In the genomic region with DNA sequence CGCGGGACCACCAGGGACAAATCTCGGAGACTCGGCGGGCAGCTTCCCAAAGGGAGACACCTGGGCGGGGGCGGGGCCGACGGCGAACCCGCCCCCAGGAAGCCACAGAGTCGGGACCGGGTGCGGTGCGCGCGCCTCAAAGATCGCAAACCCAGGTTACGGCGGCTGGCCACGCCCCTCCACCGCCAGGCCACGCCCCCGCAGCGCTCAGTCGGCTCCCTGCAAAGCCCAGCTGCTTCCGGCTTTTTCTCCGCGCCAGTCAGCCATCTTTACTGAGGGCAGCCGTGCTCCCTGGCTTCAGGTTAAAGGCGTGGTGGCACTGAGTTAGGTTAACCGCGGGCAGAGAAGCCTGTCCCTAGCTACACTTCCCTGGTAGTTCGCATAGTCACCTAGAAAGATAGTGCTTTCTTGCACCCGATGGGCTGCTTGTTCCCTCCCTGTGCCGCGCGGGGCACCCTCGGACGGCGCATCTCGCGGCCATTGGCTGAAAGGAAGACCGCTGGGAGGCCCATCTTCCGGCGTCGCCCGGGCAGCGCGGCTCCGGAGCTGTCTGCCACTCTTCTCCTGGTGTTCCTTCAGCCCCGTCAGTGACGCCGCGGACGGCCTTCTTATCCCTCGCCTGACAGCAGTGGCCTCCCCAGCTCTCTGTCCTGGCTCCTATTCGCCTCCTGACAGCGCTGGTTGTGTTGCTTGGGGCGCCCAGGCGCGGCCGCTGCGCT, we compare ENCODE assay signal across 1 cellular context.
TF ChIP-seq lines count a peak whose summit lies in the region.

A gene with protein sequence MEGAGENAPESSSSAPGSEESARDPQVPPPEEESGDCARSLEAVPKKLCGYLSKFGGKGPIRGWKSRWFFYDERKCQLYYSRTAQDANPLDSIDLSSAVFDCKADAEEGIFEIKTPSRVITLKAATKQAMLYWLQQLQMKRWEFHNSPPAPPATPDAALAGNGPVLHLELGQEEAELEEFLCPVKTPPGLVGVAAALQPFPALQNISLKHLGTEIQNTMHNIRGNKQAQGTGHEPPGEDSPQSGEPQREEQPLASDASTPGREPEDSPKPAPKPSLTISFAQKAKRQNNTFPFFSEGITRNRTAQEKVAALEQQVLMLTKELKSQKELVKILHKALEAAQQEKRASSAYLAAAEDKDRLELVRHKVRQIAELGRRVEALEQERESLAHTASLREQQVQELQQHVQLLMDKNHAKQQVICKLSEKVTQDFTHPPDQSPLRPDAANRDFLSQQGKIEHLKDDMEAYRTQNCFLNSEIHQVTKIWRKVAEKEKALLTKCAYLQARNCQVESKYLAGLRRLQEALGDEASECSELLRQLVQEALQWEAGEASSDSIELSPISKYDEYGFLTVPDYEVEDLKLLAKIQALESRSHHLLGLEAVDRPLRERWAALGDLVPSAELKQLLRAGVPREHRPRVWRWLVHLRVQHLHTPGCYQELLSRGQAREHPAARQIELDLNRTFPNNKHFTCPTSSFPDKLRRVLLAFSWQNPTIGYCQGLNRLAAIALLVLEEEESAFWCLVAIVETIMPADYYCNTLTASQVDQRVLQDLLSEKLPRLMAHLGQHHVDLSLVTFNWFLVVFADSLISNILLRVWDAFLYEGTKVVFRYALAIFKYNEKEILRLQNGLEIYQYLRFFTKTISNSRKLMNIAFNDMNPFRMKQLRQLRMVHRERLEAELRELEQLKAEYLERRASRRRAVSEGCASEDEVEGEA (minus strand): TSS at position 72 of the 719 bp plus-strand sequence. CDS start 108 bp downstream, outside the sequence.

TF ChIP-seq in GM12878, 131 proteins besides CTCF, POLR2A, EP300 and RAD21 (continued from another document):
- TF ChIP-seq, protein P1, sequence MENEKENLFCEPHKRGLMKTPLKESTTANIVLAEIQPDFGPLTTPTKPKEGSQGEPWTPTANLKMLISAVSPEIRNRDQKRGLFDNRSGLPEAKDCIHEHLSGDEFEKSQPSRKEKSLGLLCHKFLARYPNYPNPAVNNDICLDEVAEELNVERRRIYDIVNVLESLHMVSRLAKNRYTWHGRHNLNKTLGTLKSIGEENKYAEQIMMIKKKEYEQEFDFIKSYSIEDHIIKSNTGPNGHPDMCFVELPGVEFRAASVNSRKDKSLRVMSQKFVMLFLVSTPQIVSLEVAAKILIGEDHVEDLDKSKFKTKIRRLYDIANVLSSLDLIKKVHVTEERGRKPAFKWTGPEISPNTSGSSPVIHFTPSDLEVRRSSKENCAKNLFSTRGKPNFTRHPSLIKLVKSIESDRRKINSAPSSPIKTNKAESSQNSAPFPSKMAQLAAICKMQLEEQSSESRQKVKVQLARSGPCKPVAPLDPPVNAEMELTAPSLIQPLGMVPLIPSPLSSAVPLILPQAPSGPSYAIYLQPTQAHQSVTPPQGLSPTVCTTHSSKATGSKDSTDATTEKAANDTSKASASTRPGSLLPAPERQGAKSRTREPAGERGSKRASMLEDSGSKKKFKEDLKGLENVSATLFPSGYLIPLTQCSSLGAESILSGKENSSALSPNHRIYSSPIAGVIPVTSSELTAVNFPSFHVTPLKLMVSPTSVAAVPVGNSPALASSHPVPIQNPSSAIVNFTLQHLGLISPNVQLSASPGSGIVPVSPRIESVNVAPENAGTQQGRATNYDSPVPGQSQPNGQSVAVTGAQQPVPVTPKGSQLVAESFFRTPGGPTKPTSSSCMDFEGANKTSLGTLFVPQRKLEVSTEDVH (IDR thresholded peaks at IDR 0.05; ENCODE audit: low read depth, partially characterized antibody): peak; percentile 75
- TF ChIP-seq NFIC (IDR thresholded peaks at IDR 0.05; ENCODE audit: low read depth, low read length) (no peak), POLR2AphosphoS5 (IDR thresholded peaks at IDR 0.05; ENCODE audit: low read length) (peak; percentile 79; the same call in 1 of the 2 replicates), SUPT20H (IDR thresholded peaks at IDR 0.05; ENCODE audit: borderline replicate concordance, control insufficient read depth, low read depth, low read length) (no peak), RBBP5 (conservative IDR thresholded peaks at IDR 0.05) (no peak), SMARCA5 (IDR thresholded peaks at IDR 0.05) (0 out of 2 replicates have a peak, but pooled peaks have one; percentile 46), TCF3 (IDR thresholded peaks at IDR 0.05; ENCODE audit: borderline replicate concordance, insufficient read depth, low read depth, low read length) (0 out of 2 replicates have a peak, but pooled peaks have one; percentile 48), HDAC6 (IDR thresholded peaks at IDR 0.05; ENCODE audit: unreplicated experiment) (no peak), ATF7 (IDR thresholded peaks at IDR 0.05; ENCODE audit: low read depth) (no peak), RB1 (IDR thresholded peaks at IDR 0.05; ENCODE audit: borderline replicate concordance) (peak; percentile 55; the same call in 1 of the 2 replicates), ZNF274 (IDR thresholded peaks at IDR 0.05; ENCODE audit: insufficient read depth, insufficient read length) (no peak), IRF4 (IDR thresholded peaks at IDR 0.05; ENCODE audit: low read depth, low read length) (no peak), TAF1 (IDR thresholded peaks at IDR 0.05; ENCODE audit: borderline replicate concordance, low read depth, low read length) (peak; percentile 58; the same call in 1 of the 2 replicates), FOXM1 (IDR thresholded peaks at IDR 0.05; ENCODE audit: low read depth, low read length) (no peak), EGR1 (IDR thresholded peaks at IDR 0.05; ENCODE audit: borderline replicate concordance in 1 of 2, low read depth in 2 of 2, low read length in 2 of 2) (peak in 1 of 2 experiments; percentile 76; a peak in 2 of 3 replicates), IKZF1 (conservative IDR thresholded peaks at IDR 0.05) (peak; percentile 88), SMAD5 (IDR thresholded peaks at IDR 0.05; ENCODE audit: low read depth) (no peak), RFX5 (IDR thresholded peaks at IDR 0.05; ENCODE audit: low read depth, low read length) (0 out of 2 replicates have a peak, but pooled peaks have one; percentile 19), DPF2 (IDR thresholded peaks at IDR 0.05) (no peak; the same call in 1 of the 2 replicates), HCFC1 (IDR thresholded peaks at IDR 0.05; ENCODE audit: low read length) (peak; percentile 73), POU2F2 (IDR thresholded peaks at IDR 0.05; ENCODE audit: borderline replicate concordance, low read depth, low read length) (no peak; the same call in 2 of the 3 replicates), RELA (IDR thresholded peaks at IDR 0.05; ENCODE audit: borderline replicate concordance, partially characterized antibody) (no peak), YY1 (IDR thresholded peaks at IDR 0.05; ENCODE audit: low read depth, low read length) (peak; percentile 99), TCF12 (IDR thresholded peaks at IDR 0.05; ENCODE audit: low read depth, low read length) (0 out of 2 replicates have a peak, but pooled peaks have one; percentile 10), NFXL1 (IDR thresholded peaks at IDR 0.05; ENCODE audit: borderline replicate concordance) (no peak), BACH1 (IDR thresholded peaks at IDR 0.05; ENCODE audit: borderline replicate concordance) (no peak), SP1 (IDR thresholded peaks at IDR 0.05; ENCODE audit: low read depth, low read length) (peak; percentile 8), MYC (IDR thresholded peaks at IDR 0.05; ENCODE audit: insufficient read depth, insufficient read length, insufficient replicate concordance, low read length, severe bottlenecking) (peak; percentile 46), GABPA (IDR thresholded peaks at IDR 0.05; ENCODE audit: low read depth) (peak; percentile 80), CBFB (IDR thresholded peaks at IDR 0.05; ENCODE audit: low read depth) (0 out of 2 replicates have a peak, but pooled peaks have one; percentile 76), BCL11A (IDR thresholded peaks at IDR 0.05; ENCODE audit: low read depth, low read length) (no peak), PAX5 (IDR thresholded peaks at IDR 0.05; ENCODE audit: borderline replicate concordance, low read depth, low read length) (peak; percentile 34; the same call in 1 of the 2 replicates)
- TF ChIP-seq, protein P2, sequence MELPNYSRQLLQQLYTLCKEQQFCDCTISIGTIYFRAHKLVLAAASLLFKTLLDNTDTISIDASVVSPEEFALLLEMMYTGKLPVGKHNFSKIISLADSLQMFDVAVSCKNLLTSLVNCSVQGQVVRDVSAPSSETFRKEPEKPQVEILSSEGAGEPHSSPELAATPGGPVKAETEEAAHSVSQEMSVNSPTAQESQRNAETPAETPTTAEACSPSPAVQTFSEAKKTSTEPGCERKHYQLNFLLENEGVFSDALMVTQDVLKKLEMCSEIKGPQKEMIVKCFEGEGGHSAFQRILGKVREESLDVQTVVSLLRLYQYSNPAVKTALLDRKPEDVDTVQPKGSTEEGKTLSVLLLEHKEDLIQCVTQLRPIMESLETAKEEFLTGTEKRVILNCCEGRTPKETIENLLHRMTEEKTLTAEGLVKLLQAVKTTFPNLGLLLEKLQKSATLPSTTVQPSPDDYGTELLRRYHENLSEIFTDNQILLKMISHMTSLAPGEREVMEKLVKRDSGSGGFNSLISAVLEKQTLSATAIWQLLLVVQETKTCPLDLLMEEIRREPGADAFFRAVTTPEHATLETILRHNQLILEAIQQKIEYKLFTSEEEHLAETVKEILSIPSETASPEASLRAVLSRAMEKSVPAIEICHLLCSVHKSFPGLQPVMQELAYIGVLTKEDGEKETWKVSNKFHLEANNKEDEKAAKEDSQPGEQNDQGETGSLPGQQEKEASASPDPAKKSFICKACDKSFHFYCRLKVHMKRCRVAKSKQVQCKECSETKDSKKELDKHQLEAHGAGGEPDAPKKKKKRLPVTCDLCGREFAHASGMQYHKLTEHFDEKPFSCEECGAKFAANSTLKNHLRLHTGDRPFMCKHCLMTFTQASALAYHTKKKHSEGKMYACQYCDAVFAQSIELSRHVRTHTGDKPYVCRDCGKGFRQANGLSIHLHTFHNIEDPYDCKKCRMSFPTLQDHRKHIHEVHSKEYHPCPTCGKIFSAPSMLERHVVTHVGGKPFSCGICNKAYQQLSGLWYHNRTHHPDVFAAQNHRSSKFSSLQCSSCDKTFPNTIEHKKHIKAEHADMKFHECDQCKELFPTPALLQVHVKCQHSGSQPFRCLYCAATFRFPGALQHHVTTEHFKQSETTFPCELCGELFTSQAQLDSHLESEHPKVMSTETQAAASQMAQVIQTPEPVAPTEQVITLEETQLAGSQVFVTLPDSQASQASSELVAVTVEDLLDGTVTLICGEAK (IDR thresholded peaks at IDR 0.05; ENCODE audit: borderline replicate concordance): peak; percentile 88
- TF ChIP-seq, protein P3, sequence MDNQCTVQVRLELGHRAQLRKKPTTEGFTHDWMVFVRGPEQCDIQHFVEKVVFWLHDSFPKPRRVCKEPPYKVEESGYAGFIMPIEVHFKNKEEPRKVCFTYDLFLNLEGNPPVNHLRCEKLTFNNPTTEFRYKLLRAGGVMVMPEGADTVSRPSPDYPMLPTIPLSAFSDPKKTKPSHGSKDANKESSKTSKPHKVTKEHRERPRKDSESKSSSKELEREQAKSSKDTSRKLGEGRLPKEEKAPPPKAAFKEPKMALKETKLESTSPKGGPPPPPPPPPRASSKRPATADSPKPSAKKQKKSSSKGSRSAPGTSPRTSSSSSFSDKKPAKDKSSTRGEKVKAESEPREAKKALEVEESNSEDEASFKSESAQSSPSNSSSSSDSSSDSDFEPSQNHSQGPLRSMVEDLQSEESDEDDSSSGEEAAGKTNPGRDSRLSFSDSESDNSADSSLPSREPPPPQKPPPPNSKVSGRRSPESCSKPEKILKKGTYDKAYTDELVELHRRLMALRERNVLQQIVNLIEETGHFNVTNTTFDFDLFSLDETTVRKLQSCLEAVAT (IDR thresholded peaks at IDR 0.05): peak; percentile 74; the same call in 1 of the 2 replicates
- TF ChIP-seq, protein P4, sequence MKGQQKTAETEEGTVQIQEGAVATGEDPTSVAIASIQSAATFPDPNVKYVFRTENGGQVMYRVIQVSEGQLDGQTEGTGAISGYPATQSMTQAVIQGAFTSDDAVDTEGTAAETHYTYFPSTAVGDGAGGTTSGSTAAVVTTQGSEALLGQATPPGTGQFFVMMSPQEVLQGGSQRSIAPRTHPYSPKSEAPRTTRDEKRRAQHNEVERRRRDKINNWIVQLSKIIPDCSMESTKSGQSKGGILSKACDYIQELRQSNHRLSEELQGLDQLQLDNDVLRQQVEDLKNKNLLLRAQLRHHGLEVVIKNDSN (IDR thresholded peaks at IDR 0.05; ENCODE audit: borderline replicate concordance, extremely low read length, insufficient read depth, low read depth, low read length): no peak
- TF ChIP-seq, protein P5, sequence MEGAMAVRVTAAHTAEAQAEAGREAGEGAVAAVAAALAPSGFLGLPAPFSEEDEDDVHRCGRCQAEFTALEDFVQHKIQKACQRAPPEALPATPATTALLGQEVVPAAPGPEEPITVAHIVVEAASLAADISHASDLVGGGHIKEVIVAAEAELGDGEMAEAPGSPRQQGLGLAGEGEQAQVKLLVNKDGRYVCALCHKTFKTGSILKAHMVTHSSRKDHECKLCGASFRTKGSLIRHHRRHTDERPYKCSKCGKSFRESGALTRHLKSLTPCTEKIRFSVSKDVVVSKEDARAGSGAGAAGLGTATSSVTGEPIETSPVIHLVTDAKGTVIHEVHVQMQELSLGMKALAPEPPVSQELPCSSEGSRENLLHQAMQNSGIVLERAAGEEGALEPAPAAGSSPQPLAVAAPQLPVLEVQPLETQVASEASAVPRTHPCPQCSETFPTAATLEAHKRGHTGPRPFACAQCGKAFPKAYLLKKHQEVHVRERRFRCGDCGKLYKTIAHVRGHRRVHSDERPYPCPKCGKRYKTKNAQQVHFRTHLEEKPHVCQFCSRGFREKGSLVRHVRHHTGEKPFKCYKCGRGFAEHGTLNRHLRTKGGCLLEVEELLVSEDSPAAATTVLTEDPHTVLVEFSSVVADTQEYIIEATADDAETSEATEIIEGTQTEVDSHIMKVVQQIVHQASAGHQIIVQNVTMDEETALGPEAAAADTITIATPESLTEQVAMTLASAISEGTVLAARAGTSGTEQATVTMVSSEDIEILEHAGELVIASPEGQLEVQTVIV (IDR thresholded peaks at IDR 0.05; ENCODE audit: borderline replicate concordance, partially characterized antibody): peak; percentile 92
- TF ChIP-seq, protein P6, sequence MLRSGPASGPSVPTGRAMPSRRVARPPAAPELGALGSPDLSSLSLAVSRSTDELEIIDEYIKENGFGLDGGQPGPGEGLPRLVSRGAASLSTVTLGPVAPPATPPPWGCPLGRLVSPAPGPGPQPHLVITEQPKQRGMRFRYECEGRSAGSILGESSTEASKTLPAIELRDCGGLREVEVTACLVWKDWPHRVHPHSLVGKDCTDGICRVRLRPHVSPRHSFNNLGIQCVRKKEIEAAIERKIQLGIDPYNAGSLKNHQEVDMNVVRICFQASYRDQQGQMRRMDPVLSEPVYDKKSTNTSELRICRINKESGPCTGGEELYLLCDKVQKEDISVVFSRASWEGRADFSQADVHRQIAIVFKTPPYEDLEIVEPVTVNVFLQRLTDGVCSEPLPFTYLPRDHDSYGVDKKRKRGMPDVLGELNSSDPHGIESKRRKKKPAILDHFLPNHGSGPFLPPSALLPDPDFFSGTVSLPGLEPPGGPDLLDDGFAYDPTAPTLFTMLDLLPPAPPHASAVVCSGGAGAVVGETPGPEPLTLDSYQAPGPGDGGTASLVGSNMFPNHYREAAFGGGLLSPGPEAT (IDR thresholded peaks at IDR 0.05; ENCODE audit: low read depth): peak; percentile 72
- TF ChIP-seq, protein P7, sequence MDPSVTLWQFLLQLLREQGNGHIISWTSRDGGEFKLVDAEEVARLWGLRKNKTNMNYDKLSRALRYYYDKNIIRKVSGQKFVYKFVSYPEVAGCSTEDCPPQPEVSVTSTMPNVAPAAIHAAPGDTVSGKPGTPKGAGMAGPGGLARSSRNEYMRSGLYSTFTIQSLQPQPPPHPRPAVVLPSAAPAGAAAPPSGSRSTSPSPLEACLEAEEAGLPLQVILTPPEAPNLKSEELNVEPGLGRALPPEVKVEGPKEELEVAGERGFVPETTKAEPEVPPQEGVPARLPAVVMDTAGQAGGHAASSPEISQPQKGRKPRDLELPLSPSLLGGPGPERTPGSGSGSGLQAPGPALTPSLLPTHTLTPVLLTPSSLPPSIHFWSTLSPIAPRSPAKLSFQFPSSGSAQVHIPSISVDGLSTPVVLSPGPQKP (IDR thresholded peaks at IDR 0.05; ENCODE audit: low read depth, low read length): peak; percentile 23; the same call in 1 of the 2 replicates
